Comparison of ENCODE assay signal across 8 cellular contexts in genomic region chr17:20992987-20993862, GRCh38. TPM values are rescaled to one million over a fixed set of nuclear protein-coding genes. Genes with fewer than 3 reads are reported as not detected.
DNase-seq lines count a peak whose midpoint lies in the region; ATAC-seq and TF ChIP-seq lines count a peak whose summit lies in the region.

No MANE protein-coding gene starts in this region.

- no peaks in the 10 kb centered on the region for H3K9me3 Mint-ChIP-seq in activated CD4-positive, alpha-beta memory T cell treated with anti-CD3 and anti-CD28 coated beads, Interleukin-2, amount 10 ng/mL, durations not matched to agents 7 days and 5 days

- H3K4me1 Mint-ChIP-seq in activated CD4-positive, alpha-beta memory T cell treated with anti-CD3 and anti-CD28 coated beads, Interleukin-2, amount 10 ng/mL, durations not matched to agents 7 days and 5 days = no peaks in the 10 kb centered on the region

- no peaks in the 10 kb centered on the region for H3K36me3 Mint-ChIP-seq in activated CD4-positive, alpha-beta memory T cell treated with anti-CD3 and anti-CD28 coated beads, Interleukin-2, amount 10 ng/mL, durations not matched to agents 7 days and 5 days (ENCODE audit: low read depth)

- no peak overlapping the region for H3K27ac Mint-ChIP-seq in activated CD4-positive, alpha-beta memory T cell treated with anti-CD3 and anti-CD28 coated beads, Interleukin-2, amount 10 ng/mL, durations not matched to agents 7 days and 5 days

- H3K4me1 ChIP-seq in lung (ENCODE audit: control insufficient read depth in 2 of 2, insufficient read depth in 2 of 2, low read length in 2 of 2) = peaks cover 0 to 2% of the 10 kb centered on the region in 2 donors

- H3K27ac ChIP-seq in lung (ENCODE audit: low read depth in 1 of 2, low read length in 1 of 2) = no peak overlapping the region

- 66 to 72% methylated on average over 17 of the region's 17 CpGs for WGBS in lung, 2 donors

- H3K27me3 Mint-ChIP-seq in activated CD4-positive, alpha-beta memory T cell treated with anti-CD3 and anti-CD28 coated beads, Interleukin-2, amount 10 ng/mL, durations not matched to agents 7 days and 5 days = no peaks in the 10 kb centered on the region

- no peaks in the 10 kb centered on the region for H3K36me3 ChIP-seq in lung (ENCODE audit: control insufficient read depth in 2 of 2, insufficient read depth in 2 of 2, low read length in 2 of 2)

- CTCF ChIA-PET in activated CD4-positive, alpha-beta memory T cell treated with anti-CD3 and anti-CD28 coated beads, Interleukin-2, amount 10 ng/mL, durations not matched to agents 7 days and 5 days (lab: Charles Lee) = interaction anchor here (0.7 to 1.9 kb wide), 19 partner anchors 9 to 520 kb away, joined by 3 to 12 read pairs (median 4); no protein-coding TSS in a partner anchor

- peak; percentile 71 for TF ChIP-seq CTCF in lung (IDR thresholded peaks at IDR 0.05; ENCODE audit: control extremely low read depth, extremely low read depth)

- POLR2A ChIA-PET in activated CD4-positive, alpha-beta memory T cell treated with anti-CD3 and anti-CD28 coated beads, Interleukin-2, amount 10 ng/mL, durations not matched to agents 7 days and 5 days (lab: Charles Lee) = interaction anchor here (1.2 kb wide), 1 partner anchor 192 kb away, joined by 4 read pairs; no protein-coding TSS in a partner anchor

- DNase-seq in AG08396 (ENCODE audit: low spot score) = peak; percentile 94
- DNase-seq in GM19240 (ENCODE audit: insufficient read length, low spot score) = peak; percentile 88
- peak; percentile 3 for DNase-seq in NCI-H345 treated with DMSO at 0.1 percent for 48 hours (lab: John Stamatoyannopoulos, UW; ENCODE audit: unreplicated experiment)
- DNase-seq in activated CD4-positive, alpha-beta memory T cell treated with anti-CD3 and anti-CD28 coated beads, Interleukin-2, amount 10 ng/mL, durations not matched to agents 7 days and 5 days = peak; percentile 65
- DNase-seq in effector CD8-positive, alpha-beta T cell (lab: John Stamatoyannopoulos, UW) = peak; percentile 47
- peak; percentile 58 for DNase-seq in lung (ENCODE audit: low spot score)
- DNase-seq in stimulated activated CD8-positive, alpha-beta memory T cell treated with anti-CD3 and anti-CD28 coated beads, Interleukin-12 subunit alpha, Interleukin-12 subunit beta, amount 100 ng/mL, for 1 hour (ENCODE audit: low read depth) = peak; percentile 38

- no peak overlapping the region for H3K4me3 Mint-ChIP-seq in activated CD4-positive, alpha-beta memory T cell treated with anti-CD3 and anti-CD28 coated beads, Interleukin-2, amount 10 ng/mL, durations not matched to agents 7 days and 5 days

- no peak overlapping the region for H3K4me3 ChIP-seq in lung

- ATAC-seq in lung (ENCODE audit: insufficient read depth, low FRiP score) (peak; percentile 47), HG03025 (IDR thresholded peaks at IDR 0.05; ENCODE audit: low FRiP score, unreplicated experiment) (no peak)

- H3K9me3 ChIP-seq in lung (ENCODE audit: control insufficient read depth in 2 of 2, insufficient read depth in 1 of 2, low read length in 1 of 2) = no peaks in the 10 kb centered on the region

- no peaks in the 10 kb centered on the region for H3K27me3 ChIP-seq in lung (ENCODE audit: control insufficient read depth, insufficient read depth)

RNA-seq across cellular contexts. Expression of gene USP22, which starts 49.6 kb away (rescaled TPM):
- 100 to 1,000 TPM; 149 to 156 TPM for total RNA-seq in activated CD4-positive, alpha-beta memory T cell treated with anti-CD3 and anti-CD28 coated beads, Interleukin-2, amount 10 ng/mL, durations not matched to agents 7 days and 5 days
- 100 to 1,000 TPM; 169 to 180 TPM for total RNA-seq in lung
- 10 to 100 TPM; 33.3 to 55.8 TPM for polyA plus RNA-seq in lung

Comparison
In these comparisons a context has a peak if more than half of its experiments do, and no peak if none do; other contexts are left out.
1. DNase-seq: peak in every context shown above with its lines; median percentile 94 in AG08396; 88 in GM19240; 65 in activated CD4-positive, alpha-beta memory T cell treated with anti-CD3 and anti-CD28 coated beads, Interleukin-2, amount 10 ng/mL, durations not matched to agents 7 days and 5 days; 58 in lung; 47 in effector CD8-positive, alpha-beta T cell; 38 in stimulated activated CD8-positive, alpha-beta memory T cell treated with anti-CD3 and anti-CD28 coated beads, Interleukin-12 subunit alpha, Interleukin-12 subunit beta, amount 100 ng/mL, for 1 hour; 3 in NCI-H345 treated with DMSO at 0.1 percent for 48 hours.